Comparison of ENCODE assay signal across 8 cellular contexts in genomic region chr2:214830794-214831346, GRCh38. TPM values are rescaled to one million over a fixed set of nuclear protein-coding genes. Genes with fewer than 3 reads are reported as not detected.
DNase-seq lines count a peak whose midpoint lies in the region; ATAC-seq and TF ChIP-seq lines count a peak whose summit lies in the region.

No MANE protein-coding gene starts in this region.

- RAD21 ChIA-PET in HCT116 (lab: Charles Lee; ENCODE audit: low non-redundant PET in 1 of 2, low total read pairs in 2 of 2, uncharacterized antibody in 2 of 2, unreplicated experiment in 2 of 2) = no interaction called here

- no peaks in the 10 kb centered on the region for H3K9me3 ChIP-seq in HCT116 (ENCODE audit: control insufficient read depth in 1 of 2, insufficient read depth in 1 of 2, low read depth in 1 of 2, low read length in 2 of 2)
- no peaks in the 10 kb centered on the region for H3K9me3 ChIP-seq in adipocyte (ENCODE audit: control insufficient read depth, low read length)

- H2AFZ ChIP-seq in HCT116 (ENCODE audit: low read depth, low read length, poor library complexity, severe bottlenecking) = no peak overlapping the region

- H3K9me2 ChIP-seq in HCT116 (ENCODE audit: insufficient read depth) = no peaks in the 10 kb centered on the region

- intact Hi-C loops in HCT116 (cut with micrococcal nuclease) = no loop called here

- H4K20me1 ChIP-seq in HCT116 (ENCODE audit: insufficient read depth) = no peaks in the 10 kb centered on the region

- POLR2A ChIA-PET in HCT116 (lab: Charles Lee) = interaction anchor here (0.5 kb wide), 1 partner anchor 329 kb away, joined by 3 read pairs; no protein-coding TSS in a partner anchor

- ATAC-seq in HCT116 (peak; percentile 81), GM21360 (IDR thresholded peaks at IDR 0.05; ENCODE audit: unreplicated experiment) (no peak), GM21619 (IDR thresholded peaks at IDR 0.05; ENCODE audit: unreplicated experiment) (no peak), GM21528 (IDR thresholded peaks at IDR 0.05; ENCODE audit: low FRiP score, unreplicated experiment) (no peak)

- BruUV-seq in HCT116 (replicated peaks; lab: Mats Ljungman, UMichigan) = no TSS peak

- H3K9ac ChIP-seq in HCT116 (ENCODE audit: low read length) = no peak overlapping the region
- no peak overlapping the region for H3K9ac ChIP-seq in adipocyte (ENCODE audit: low read length)

- TF ChIP-seq RAD21 in HCT116 (IDR thresholded peaks at IDR 0.05; ENCODE audit: low read depth) = peak; percentile 55

- no peak overlapping the region for H3K27ac ChIP-seq in HCT116 (ENCODE audit: low read depth, low read length)

- H3K4me2 ChIP-seq in HCT116 (ENCODE audit: low read length) = no peak overlapping the region

- H3K27me3 ChIP-seq in HCT116 (ENCODE audit: insufficient read depth, low read length) = no peaks in the 10 kb centered on the region
- no peaks in the 10 kb centered on the region for H3K27me3 ChIP-seq in adipocyte (replicated peaks; ENCODE audit: control insufficient read depth, insufficient read depth, low read length)

- CTCF ChIA-PET in HCT116 (lab: Charles Lee) = interaction anchor here (1.1 to 1.3 kb wide), 2 partner anchors 10 to 12 kb away, joined by 3 to 7 read pairs; no protein-coding TSS in a partner anchor

- no peaks in the 10 kb centered on the region for H3K4me1 ChIP-seq in HCT116 (ENCODE audit: control insufficient read depth in 1 of 2, insufficient read depth in 2 of 2, low read length in 2 of 2)
- no peaks in the 10 kb centered on the region for H3K4me1 ChIP-seq in adipocyte (ENCODE audit: control insufficient read depth, insufficient read depth, low read length)

- H3K36me3 ChIP-seq in HCT116 (ENCODE audit: control insufficient read depth in 1 of 2, insufficient read depth in 2 of 2, low read length in 2 of 2) (no peaks in the 10 kb centered on the region), adipocyte (ENCODE audit: control insufficient read depth, insufficient read depth, low read length, severe bottlenecking) (no peaks in the 10 kb centered on the region)

- DNase-seq in ELF-1 (ENCODE audit: low read depth, low spot score) (peak; percentile 20), HCT116 (ENCODE audit: low read depth, low spot score) (no peak), adipocyte (ENCODE audit: low read depth) (peak; percentile 32), lung microvascular endothelial cell (ENCODE audit: low read depth in 2 of 2) (peak; percentile 52 to 53), superior temporal gyrus (ENCODE audit: extremely low spot score) (no peak)

- no peak for TF ChIP-seq POLR2A in HCT116 (IDR thresholded peaks at IDR 0.05; ENCODE audit: borderline replicate concordance, extremely low read depth, insufficient read depth, insufficient read length)

- H3K4me3 ChIP-seq in HCT116 (replicated peaks in 1 of 2; ENCODE audit: low read depth in 1 of 2, low read length in 2 of 2) (no peak overlapping the region), adipocyte (ENCODE audit: low read length) (no peak overlapping the region)

- TF ChIP-seq CTCF in HCT116 (IDR thresholded peaks at IDR 0.05 in 2 of 3, conservative IDR thresholded peaks at IDR 0.05 in 1 of 3; ENCODE audit: borderline replicate concordance in 1 of 3, insufficient read depth in 1 of 3, low read depth in 2 of 3, low read length in 2 of 3) = peak; percentile 31 to 60 (median 43); a peak in 3 of 6 replicates

- H3K79me2 ChIP-seq in HCT116 (ENCODE audit: insufficient read depth, low read length) = no peaks in the 10 kb centered on the region

TF ChIP-seq in HCT116, 20 proteins besides CTCF, POLR2A, EP300 and RAD21:
- TF ChIP-seq ZNF274 (IDR thresholded peaks at IDR 0.05; ENCODE audit: low read depth, low read length) (no peak), ZFX (IDR thresholded peaks at IDR 0.05) (no peak), EGR1 (IDR thresholded peaks at IDR 0.05; ENCODE audit: low read depth) (no peak), ZBTB33 (IDR thresholded peaks at IDR 0.05; ENCODE audit: extremely low read depth, insufficient replicate concordance, low read length) (no peak), TCF7L2 (IDR thresholded peaks at IDR 0.05; ENCODE audit: borderline replicate concordance, extremely low read depth, insufficient read depth, insufficient read length) (no peak), ELF1 (IDR thresholded peaks at IDR 0.05; ENCODE audit: borderline replicate concordance, low read depth) (no peak), CBX3 (IDR thresholded peaks at IDR 0.05; ENCODE audit: low read depth) (no peak), YY1 (IDR thresholded peaks at IDR 0.05; ENCODE audit: extremely low read depth, insufficient replicate concordance, low read depth, low read length) (no peak)
TF ChIP-seq in HCT116: peak in this region for 0.

RNA-seq across cellular contexts. Expression of gene BARD1, which starts 21.4 kb away (rescaled TPM):
- total RNA-seq in HCT116 (2021; ENCODE audit: unreplicated experiment) (19.3 TPM), lung microvascular endothelial cell (8.3 and 8.7 TPM in 2 replicates)
- 9.5 and 13.8 TPM in 2 replicates for polyA plus RNA-seq in HCT116 (2012)

Comparison
In these comparisons a context has a peak if more than half of its experiments do, and no peak if none do; other contexts are left out.
1. DNase-seq: peak in ELF-1 (single experiment), adipocyte (single experiment) and lung microvascular endothelial cell (2 of 2); none in HCT116 (single experiment) and superior temporal gyrus (single experiment).